1 cellular context compared by ENCODE assay signal in genomic region chr2:121599963-121600651, GRCh38.
TF ChIP-seq lines count a peak whose summit lies in the region.

No MANE protein-coding gene starts in this region.

TF ChIP-seq in GM12878, 131 proteins besides CTCF, POLR2A, EP300 and RAD21 (continued from another document and continues in another):
- TF ChIP-seq E2F8 (IDR thresholded peaks at IDR 0.05; ENCODE audit: low read depth, partially characterized antibody) (no peak), STAT1 (conservative IDR thresholded peaks at IDR 0.05) (no peak), IRF5 (IDR thresholded peaks at IDR 0.05; ENCODE audit: borderline replicate concordance) (no peak), ZBTB40 (IDR thresholded peaks at IDR 0.05; ENCODE audit: borderline replicate concordance) (no peak), SPI1 (IDR thresholded peaks at IDR 0.05; ENCODE audit: borderline replicate concordance, insufficient read depth, low read depth, low read length) (peak; percentile 85), STAT3 (IDR thresholded peaks at IDR 0.05; ENCODE audit: low read depth, low read length) (no peak), CHD2 (IDR thresholded peaks at IDR 0.05; ENCODE audit: borderline replicate concordance, low read depth, low read length) (no peak), KDM1A (IDR thresholded peaks at IDR 0.05; ENCODE audit: borderline replicate concordance) (no peak), CBX3 (IDR thresholded peaks at IDR 0.05; ENCODE audit: borderline replicate concordance, low read depth) (no peak), HDGF (IDR thresholded peaks at IDR 0.05) (no peak), E4F1 (IDR thresholded peaks at IDR 0.05; ENCODE audit: borderline replicate concordance, partially characterized antibody) (no peak), TCF3 (IDR thresholded peaks at IDR 0.05; ENCODE audit: borderline replicate concordance, insufficient read depth, low read depth, low read length) (peak; percentile 37; the same call in 1 of the 2 replicates), ASH2L (IDR thresholded peaks at IDR 0.05; ENCODE audit: borderline replicate concordance, low read depth) (no peak), MTA3 (IDR thresholded peaks at IDR 0.05; ENCODE audit: borderline replicate concordance, low read length) (no peak), MEF2B (IDR thresholded peaks at IDR 0.05; ENCODE audit: partially characterized antibody, poor library complexity, severe bottlenecking) (no peak), ZBTB4 (CRISPR knock-in tag; IDR thresholded peaks at IDR 0.05) (no peak), HCFC1 (IDR thresholded peaks at IDR 0.05; ENCODE audit: low read length) (no peak), ETV6 (conservative IDR thresholded peaks at IDR 0.05 in 1 of 2, IDR thresholded peaks at IDR 0.05 in 1 of 2; ENCODE audit: borderline replicate concordance in 1 of 2, low read depth in 1 of 2) (no peak), JUND (IDR thresholded peaks at IDR 0.05; ENCODE audit: low read depth, low read length) (no peak), ZZZ3 (IDR thresholded peaks at IDR 0.05; ENCODE audit: control insufficient read depth, insufficient read length, low read depth) (no peak), IRF3 (IDR thresholded peaks at IDR 0.05) (no peak), ZNF217 (IDR thresholded peaks at IDR 0.05) (no peak), ZNF274 (IDR thresholded peaks at IDR 0.05; ENCODE audit: insufficient read depth, insufficient read length) (no peak), MLLT1 (IDR thresholded peaks at IDR 0.05) (no peak), NBN (IDR thresholded peaks at IDR 0.05) (no peak), BCL11A (IDR thresholded peaks at IDR 0.05; ENCODE audit: low read depth, low read length) (peak; percentile 69; the same call in 1 of the 2 replicates), WRNIP1 (IDR thresholded peaks at IDR 0.05; ENCODE audit: borderline replicate concordance, low read depth, low read length) (no peak), BRCA1 (IDR thresholded peaks at IDR 0.05; ENCODE audit: low read depth, low read length) (no peak), NFXL1 (IDR thresholded peaks at IDR 0.05; ENCODE audit: borderline replicate concordance) (no peak), ESRRA (IDR thresholded peaks at IDR 0.05; ENCODE audit: low read length) (no peak), CHD1 (IDR thresholded peaks at IDR 0.05; ENCODE audit: low read depth, low read length) (no peak), LARP7 (IDR thresholded peaks at IDR 0.05) (no peak), FOXM1 (IDR thresholded peaks at IDR 0.05; ENCODE audit: low read depth, low read length) (peak; percentile 78; the same call in 1 of the 2 replicates), PML (IDR thresholded peaks at IDR 0.05; ENCODE audit: low read length) (no peak), BMI1 (IDR thresholded peaks at IDR 0.05; ENCODE audit: borderline replicate concordance) (0 out of 2 replicates have a peak, but pooled peaks have one; percentile 31), BHLHE40 (IDR thresholded peaks at IDR 0.05; ENCODE audit: borderline replicate concordance in 1 of 2, low read depth in 2 of 2, low read length in 1 of 2) (no peak), ATF3 (IDR thresholded peaks at IDR 0.05; ENCODE audit: borderline replicate concordance, extremely low read depth, low read depth, low read length) (no peak), SIX5 (IDR thresholded peaks at IDR 0.05; ENCODE audit: low read depth, low read length, severe bottlenecking) (no peak), PKNOX1 (IDR thresholded peaks at IDR 0.05) (no peak), FOXK2 (IDR thresholded peaks at IDR 0.05) (no peak), E2F4 (IDR thresholded peaks at IDR 0.05; ENCODE audit: low read depth, low read length) (no peak), NR2C2 (IDR thresholded peaks at IDR 0.05; ENCODE audit: borderline replicate concordance, control insufficient read depth, insufficient read length, low read depth) (no peak), ZSCAN29 (IDR thresholded peaks at IDR 0.05) (no peak), MXI1 (IDR thresholded peaks at IDR 0.05; ENCODE audit: low read depth, low read length) (0 out of 2 replicates have a peak, but pooled peaks have one; percentile 19)
